Comparison of ENCODE assay signal across 8 cellular contexts in the genomic region with DNA sequence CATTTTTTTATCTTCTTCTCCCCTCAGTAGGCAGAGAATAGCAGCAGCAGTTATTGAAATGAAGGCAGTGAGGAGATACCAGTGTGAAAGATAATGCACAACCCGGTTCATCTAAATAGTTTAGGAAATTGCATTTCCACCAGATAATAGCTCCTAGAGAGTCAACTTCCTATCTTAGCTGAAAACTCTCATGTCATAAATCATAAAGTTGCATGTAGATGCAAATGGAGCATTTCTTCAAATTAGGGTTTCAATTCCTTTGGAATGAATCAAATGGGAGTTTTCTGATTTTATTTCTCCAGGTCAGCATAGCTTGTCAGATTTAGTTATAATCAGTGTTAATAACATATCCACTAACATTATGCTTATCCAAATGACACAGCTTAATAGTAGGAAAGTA.
"Had no signal": no experiment of that assay in that cellular context is flagged by ENCODE, and none has a peak within 500 bp of the region (broad histone marks: within the 10 kb centered on the region; RNA-seq: fewer than 3 reads in every experiment).

No MANE protein-coding gene starts in this region.

- H3K4me3 ChIP-seq: GM23248, GM23338 had no signal

- H3K4me2 ChIP-seq: GM23338 had no signal

- DNase-seq: GM23248, GOT3, H7, H9, HCEC 1CT, HFFc6 had no signal

- H3K9ac ChIP-seq: GM23248 had no signal

- ATAC-seq: GM23338, HCT116 had no signal

- H2AFZ ChIP-seq: GM23248, GM23338 had no signal

- H3K27ac ChIP-seq: GM23248 had no signal
